Comparison of ENCODE assay signal across 21 cellular contexts in the genomic region with DNA sequence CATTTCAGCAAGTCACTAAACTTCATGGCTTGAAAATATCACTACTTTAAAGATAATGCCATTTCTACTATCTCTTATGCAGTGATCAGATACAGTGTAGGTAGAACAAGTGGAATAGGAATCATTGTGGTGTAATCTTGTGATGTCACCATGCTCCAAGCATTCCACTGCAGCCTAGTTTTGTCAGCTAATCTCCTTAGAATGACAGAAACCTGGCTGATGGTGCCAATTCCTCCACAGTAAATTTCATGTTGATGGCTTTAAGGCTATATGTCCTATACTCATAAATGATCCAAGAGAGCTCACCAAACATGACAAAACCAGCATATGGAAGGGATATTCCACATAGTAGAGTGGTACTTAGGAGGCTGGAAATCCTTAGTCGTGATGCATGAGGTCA.
A peak's percentile ranks its signal among the peaks of the same experiment; 100 is the strongest.
DNase-seq lines count a peak whose midpoint lies in the region; ATAC-seq and TF ChIP-seq lines count a peak whose summit lies in the region.
"Had no signal": no experiment of that assay in that cellular context is flagged by ENCODE, and none has a peak within 500 bp of the region (broad histone marks: within the 10 kb centered on the region; RNA-seq: fewer than 3 reads in every experiment).

No MANE protein-coding gene starts in this region.

- intact Hi-C loops in thyroid gland (cut with DNase I), result no loop called here
- intact Hi-C loops in activated naive CD4-positive, alpha-beta T cell treated with anti-CD3 and anti-CD28 coated beads for 36 hours (cut with micrococcal nuclease), result no loop called here

- H3K9me3 Mint-ChIP-seq in activated naive CD4-positive, alpha-beta T cell treated with anti-CD3 and anti-CD28 coated beads for 36 hours, result no peaks in the 10 kb centered on the region
- H3K9me3 Mint-ChIP-seq: CD8-positive, alpha-beta T cell; GM23338 had no signal

- peaks cover 0 to 2% of the 10 kb centered on the region in 2 donors for H3K36me3 ChIP-seq in thyroid gland
- no peaks in the 10 kb centered on the region for H3K36me3 ChIP-seq in upper lobe of left lung
- H3K36me3 ChIP-seq: BLaER1 treated with 17β-estradiol and CSF1 and Interleukin-3, amounts not matched to agents 10 nM and 100 nM had no signal

- no peak for TF ChIP-seq EP300 in upper lobe of left lung (IDR thresholded peaks at IDR 0.05)

- H3K27ac ChIP-seq in thyroid gland (peak overlapping the region in 2 of 3 donors; percentile 41 to 64), upper lobe of left lung (no peak overlapping the region)
- H3K27ac ChIP-seq: 22Rv1; BLaER1 treated with 17β-estradiol and CSF1 and Interleukin-3, amounts not matched to agents 10 nM and 100 nM; PC-9; SK-N-MC had no signal

- H3K4me3 Mint-ChIP-seq in activated naive CD4-positive, alpha-beta T cell treated with anti-CD3 and anti-CD28 coated beads for 36 hours, result no peak overlapping the region
- H3K4me3 Mint-ChIP-seq: CD8-positive, alpha-beta T cell; GM23338 had no signal

- no peak overlapping the region for H3K4me3 ChIP-seq in fibroblast of pulmonary artery (replicated peaks; ENCODE audit: low read depth, low read length)
- H3K4me3 ChIP-seq in thyroid gland (replicated peaks in 1 of 3), result no peak overlapping the region
- H3K4me3 ChIP-seq in upper lobe of left lung, result no peak overlapping the region
- H3K4me3 ChIP-seq: BLaER1 treated with 17β-estradiol and CSF1 and Interleukin-3, amounts not matched to agents 10 nM and 100 nM; GM23338; PC-9; SK-N-MC had no signal

- H3K27me3 Mint-ChIP-seq in activated naive CD4-positive, alpha-beta T cell treated with anti-CD3 and anti-CD28 coated beads for 36 hours (ENCODE audit: low read depth), result peaks cover 4% of the 10 kb centered on the region

- no peaks in the 10 kb centered on the region for H3K9me3 ChIP-seq in thyroid gland
- no peaks in the 10 kb centered on the region for H3K9me3 ChIP-seq in upper lobe of left lung

- ATAC-seq in upper lobe of left lung (ENCODE audit: low FRiP score in 2 of 2), result no peak
- ATAC-seq: CD8-positive, alpha-beta T cell had no signal

- H3K27ac Mint-ChIP-seq in activated naive CD4-positive, alpha-beta T cell treated with anti-CD3 and anti-CD28 coated beads for 36 hours, result no peak overlapping the region
- H3K27ac Mint-ChIP-seq: CD8-positive, alpha-beta T cell had no signal

- TF ChIP-seq CTCF in fibroblast of pulmonary artery (IDR thresholded peaks at IDR 0.05; ENCODE audit: low read length, missing control alignments), result no peak
- no peak for TF ChIP-seq CTCF in thyroid gland (IDR thresholded peaks at IDR 0.05)
- TF ChIP-seq CTCF in upper lobe of left lung (IDR thresholded peaks at IDR 0.05), result no peak

- no peaks in the 10 kb centered on the region for H3K36me3 Mint-ChIP-seq in activated naive CD4-positive, alpha-beta T cell treated with anti-CD3 and anti-CD28 coated beads for 36 hours (ENCODE audit: low read depth)
- H3K36me3 Mint-ChIP-seq: CD8-positive, alpha-beta T cell had no signal

- peaks cover 7 to 15% of the 10 kb centered on the region in 2 donors for H3K4me1 ChIP-seq in thyroid gland
- H3K4me1 ChIP-seq in upper lobe of left lung, result no peaks in the 10 kb centered on the region

- CTCF ChIA-PET in activated naive CD4-positive, alpha-beta T cell treated with anti-CD3 and anti-CD28 coated beads for 36 hours (lab: Charles Lee), result no interaction called here

- TF ChIP-seq POLR2A in thyroid gland (IDR thresholded peaks at IDR 0.05), result no peak
- no peak for TF ChIP-seq POLR2A in upper lobe of left lung (IDR thresholded peaks at IDR 0.05)

- no peaks in the 10 kb centered on the region for H3K4me1 Mint-ChIP-seq in activated naive CD4-positive, alpha-beta T cell treated with anti-CD3 and anti-CD28 coated beads for 36 hours (ENCODE audit: low read depth)

- DNase-seq in NCI-H82 (lab: John Stamatoyannopoulos, UW) (peak; percentile 49), NCI-H82 treated with DMSO at 0.1 percent for 48 hours (lab: John Stamatoyannopoulos, UW; ENCODE audit: unreplicated experiment) (no peak), amniotic epithelial cell (ENCODE audit: low read depth) (peak; percentile 15), fibroblast of pulmonary artery (ENCODE audit: low read depth) (peak; percentile 31), thyroid gland (no peak), HUDEP-2 (lab: John Stamatoyannopoulos, UW; ENCODE audit: unreplicated experiment in 76 of 76) (no peak), upper lobe of left lung (no peak)
- DNase-seq in activated naive CD4-positive, alpha-beta T cell treated with anti-CD3 and anti-CD28 coated beads for 36 hours, result no peak
- DNase-seq: CD8-positive, alpha-beta T cell; HCEC 1CT; Kasumi-1; NCI-H1417 treated with DMSO at 0.1 percent for 48 hours; NCI-H187; NCI-H526 treated with DMSO at 0.1 percent for 48 hours; PC-9; RPMI8226; SHP77 treated with DMSO at 0.1 percent for 48 hours had no signal

- no peaks in the 10 kb centered on the region for H3K27me3 ChIP-seq in thyroid gland
- no peaks in the 10 kb centered on the region for H3K27me3 ChIP-seq in upper lobe of left lung
- H3K27me3 ChIP-seq: BLaER1 treated with 17β-estradiol and CSF1 and Interleukin-3, amounts not matched to agents 10 nM and 100 nM had no signal

- WGBS in thyroid gland, 2 donors, result 91 to 97% methylated on average over 1 of the region's 1 CpG
- WGBS in upper lobe of left lung, 2 donors, result 100% methylated on average over 1 of the region's 1 CpG

Comparison
In these comparisons a context has a peak if more than half of its experiments do, and no peak if none do; other contexts are left out.
1. DNase-seq: peak in NCI-H82 (single experiment), amniotic epithelial cell (single experiment) and fibroblast of pulmonary artery (single experiment); none in NCI-H82 treated with DMSO at 0.1 percent for 48 hours (single experiment), thyroid gland (0 of 2), HUDEP-2 (0 of 76), upper lobe of left lung (0 of 2) and activated naive CD4-positive, alpha-beta T cell treated with anti-CD3 and anti-CD28 coated beads for 36 hours (single experiment).
2. H3K27ac ChIP-seq: peak in thyroid gland (2 of 3); none in upper lobe of left lung (0 of 4).